In the genomic region with DNA sequence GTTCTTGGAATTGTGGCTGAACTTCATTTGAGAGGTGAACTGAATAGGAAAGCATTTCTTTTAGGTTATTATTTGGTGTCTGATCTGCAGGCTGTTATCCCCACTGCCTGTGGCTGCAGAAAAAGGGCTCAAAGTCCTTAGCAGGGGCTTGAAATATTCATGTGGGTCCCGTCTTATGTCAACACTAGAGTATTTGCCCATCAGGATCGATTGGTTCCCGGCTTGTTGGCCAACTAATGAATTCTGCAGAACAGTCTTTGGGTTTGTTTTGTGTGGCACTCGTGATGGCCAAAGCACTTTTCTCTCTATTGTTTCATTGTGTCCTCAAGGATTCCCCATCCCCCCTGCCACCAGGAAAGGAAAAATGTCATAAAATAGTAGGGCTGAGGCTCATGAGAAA, we compare ENCODE assay signal across 18 cellular contexts.
DNase-seq lines count a peak whose midpoint lies in the region; FAIRE-seq and TF ChIP-seq lines count a peak whose summit lies in the region.
"Had no signal": no experiment of that assay in that cellular context is flagged by ENCODE, and none has a peak within 500 bp of the region (broad histone marks: within the 10 kb centered on the region; RNA-seq: fewer than 3 reads in every experiment).

No MANE protein-coding gene starts in this region.

- no peak overlapping the region for H3K27ac ChIP-seq in uterus
- H3K27ac ChIP-seq: Peyer's patch had no signal

- H3K36me3 ChIP-seq in uterus: no peaks in the 10 kb centered on the region
- H3K36me3 ChIP-seq: Peyer's patch had no signal

- H3K4me1 ChIP-seq in uterus: no peaks in the 10 kb centered on the region
- H3K4me1 ChIP-seq: Peyer's patch had no signal

- no peak for FAIRE-seq in H54 (lab: Jason Lieb, UNC)

- DNase-seq in NCI-H345 (lab: John Stamatoyannopoulos, UW) (peak; percentile 31), NCI-H345 treated with DMSO at 0.1 percent for 48 hours (lab: John Stamatoyannopoulos, UW; ENCODE audit: unreplicated experiment) (no peak), NCI-H1092 treated with DMSO at 0.1 percent for 48 hours (lab: John Stamatoyannopoulos, UW) (peak; percentile 73), mucosa of gallbladder (ENCODE audit: low spot score) (peak; percentile 14), H54 (ENCODE audit: insufficient read length, low spot score) (no peak), A172 (ENCODE audit: low spot score) (no peak), uterus (no peak)
- DNase-seq: 8988T, AML-193, DMS 273 treated with DMSO at 0.1 percent for 48 hours, DMS79 treated with DMSO at 0.1 percent for 48 hours, H7, Kasumi-1, NCI-H1417 treated with DMSO at 0.1 percent for 48 hours, NCI-H1930, NCI-H446, Peyer's patch, T-cell had no signal

- no peaks in the 10 kb centered on the region for H3K9me3 ChIP-seq in uterus
- H3K9me3 ChIP-seq: Peyer's patch had no signal

- TF ChIP-seq CTCF in uterus (IDR thresholded peaks at IDR 0.05): no peak

- TF ChIP-seq POLR2A in H54 (IDR thresholded peaks at IDR 0.05; ENCODE audit: low read depth, low read length) (no peak), uterus (IDR thresholded peaks at IDR 0.05) (no peak)

- intact Hi-C loops in uterus (cut with DNase I; ENCODE audit: low total_unique reads): no loop called here

- H3K4me3 ChIP-seq in uterus: no peak overlapping the region
- H3K4me3 ChIP-seq: Peyer's patch had no signal

- no peaks in the 10 kb centered on the region for H3K27me3 ChIP-seq in uterus
- H3K27me3 ChIP-seq: Peyer's patch had no signal

Comparison
In these comparisons a context has a peak if more than half of its experiments do, and no peak if none do; other contexts are left out.
1. DNase-seq: peak in NCI-H345 (single experiment), NCI-H1092 treated with DMSO at 0.1 percent for 48 hours (single experiment) and mucosa of gallbladder (single experiment); none in NCI-H345 treated with DMSO at 0.1 percent for 48 hours (single experiment), H54 (single experiment), A172 (single experiment) and uterus (0 of 2).